ENCODE assay signal across 16 cellular contexts in genomic region chr1:3503525-3503886, GRCh38. TPM values are rescaled to one million over a fixed set of nuclear protein-coding genes. Genes with fewer than 3 reads are reported as not detected.
DNase-seq lines count a peak whose midpoint lies in the region; ATAC-seq, FAIRE-seq and TF ChIP-seq lines count a peak whose summit lies in the region.
"Had no signal": no experiment of that assay in that cellular context is flagged by ENCODE, and none has a peak within 500 bp of the region (broad histone marks: within the 10 kb centered on the region; RNA-seq: fewer than 3 reads in every experiment).

No MANE protein-coding gene starts in this region.

- dilution Hi-C loops in endothelial cell of umbilical vein (cut with MboI; ENCODE audit: extremely low pct_ligation_motif_present, low sequenced_read_pairs), result no loop called here

- H3K27me3 ChIP-seq in GM23248 (replicated peaks; ENCODE audit: insufficient read depth) (no peaks in the 10 kb centered on the region), endothelial cell of umbilical vein (ENCODE audit: control insufficient read depth in 2 of 2, insufficient read depth in 2 of 2, low read length in 2 of 2) (no peaks in the 10 kb centered on the region), skeletal muscle tissue (ENCODE audit: control insufficient read depth in 3 of 3, insufficient read depth in 3 of 3, low read length in 3 of 3) (no peaks in the 10 kb centered on the region)

- H3K27ac ChIP-seq in GM23248 (peak overlapping the region; percentile 92), RWPE1 (peak overlapping the region; percentile 87), endothelial cell of umbilical vein (ENCODE audit: insufficient read depth, low read depth, low read length) (peak overlapping the region; percentile 44), skeletal muscle tissue (ENCODE audit: low read depth, low read length) (peak overlapping the region; percentile 94)

- CTCF ChIA-PET in RWPE1 (lab: Yijun Ruan, JAX), result interaction anchor here (1.1 to 1.3 kb wide), 2 partner anchors 21 to 115 kb away, joined by 3 to 4 read pairs; no protein-coding TSS in a partner anchor
- CTCF ChIA-PET in endothelial cell of umbilical vein (lab: Charles Lee), result interaction anchor here (0.9 to 2.0 kb wide), 9 partner anchors 11 to 221 kb away, joined by 3 to 26 read pairs (median 6); no protein-coding TSS in a partner anchor
- CTCF ChIA-PET in HEK293T (lab: Yijun Ruan, JAX), result no interaction called here

- no peaks in the 10 kb centered on the region for H3F3A ChIP-seq in GM23248 (ENCODE audit: insufficient read depth)

- peaks cover 15% of the 10 kb centered on the region for H3K4me1 ChIP-seq in GM23248 (ENCODE audit: insufficient read depth)
- H3K4me1 ChIP-seq in endothelial cell of umbilical vein (ENCODE audit: control insufficient read depth, extremely low read depth, insufficient read depth, low read length), result peaks cover 10% of the 10 kb centered on the region
- peaks cover 19 to 42% (median 38%) of the 10 kb centered on the region in 3 donors for H3K4me1 ChIP-seq in skeletal muscle tissue (ENCODE audit: control insufficient read depth in 3 of 3, insufficient read depth in 3 of 3, low read length in 3 of 3)

- no peak for ATAC-seq in GM19351 (IDR thresholded peaks at IDR 0.05; ENCODE audit: unreplicated experiment)
- no peak for ATAC-seq in HG03175 (IDR thresholded peaks at IDR 0.05; ENCODE audit: unreplicated experiment)
- ATAC-seq: GM23338, HepG2 had no signal

- WGBS in GM23248 (ENCODE audit: low coverage in 1 of 2, low lambda C conversion rate in 2 of 2, missing lambda C conversion rate in 2 of 2), 2 experiments, result 95 to 96% methylated on average over 7 to 8 of the region's 8 CpGs

- H3K9me1 ChIP-seq in endothelial cell of umbilical vein (replicated peaks; ENCODE audit: control insufficient read depth, extremely low read depth, insufficient read depth, low read length), result no peaks in the 10 kb centered on the region

- intact Hi-C loops in endothelial cell of umbilical vein (cut with micrococcal nuclease), result no loop called here

- H3K9ac ChIP-seq in GM23248, result peak overlapping the region; percentile 75
- H3K9ac ChIP-seq in endothelial cell of umbilical vein (replicated peaks; ENCODE audit: extremely low read depth, insufficient read depth, low read length), result no peak overlapping the region
- H3K9ac ChIP-seq in skeletal muscle tissue (ENCODE audit: low read depth in 1 of 3, low read length in 3 of 3), result peak overlapping the region in 1 of 3 donors; percentile 45

- H3K36me3 ChIP-seq in GM23248 (ENCODE audit: low read depth) (no peaks in the 10 kb centered on the region), endothelial cell of umbilical vein (ENCODE audit: control insufficient read depth in 2 of 2, extremely low read depth in 1 of 2, insufficient read depth in 2 of 2, low read length in 2 of 2) (no peaks in the 10 kb centered on the region), skeletal muscle tissue (ENCODE audit: control insufficient read depth in 3 of 3, insufficient read depth in 3 of 3, low read length in 3 of 3) (no peaks in the 10 kb centered on the region)

- H2AFZ ChIP-seq in GM23248 (no peak overlapping the region), endothelial cell of umbilical vein (ENCODE audit: low read depth, low read length) (no peak overlapping the region)
- H2AFZ ChIP-seq: GM23338 had no signal

- no peak for TF ChIP-seq POLR2A in endothelial cell of umbilical vein (IDR thresholded peaks at IDR 0.05; ENCODE audit: low read depth, low read length)

- H3K9me3 ChIP-seq in GM23248 (ENCODE audit: low read depth), result no peaks in the 10 kb centered on the region
- H3K9me3 ChIP-seq in endothelial cell of umbilical vein (replicated peaks; ENCODE audit: control insufficient read depth, insufficient read depth, low read length), result no peaks in the 10 kb centered on the region
- H3K9me3 ChIP-seq in skeletal muscle tissue (ENCODE audit: control insufficient read depth in 3 of 3, low read length in 3 of 3), result no peaks in the 10 kb centered on the region

- POLR2A ChIA-PET in RWPE1 (lab: Yijun Ruan, JAX; ENCODE audit: low non-redundant PET), result no interaction called here
- POLR2A ChIA-PET in endothelial cell of umbilical vein (lab: Charles Lee), result no interaction called here
- POLR2A ChIA-PET in HEK293T (lab: Yijun Ruan, JAX), result no interaction called here

- no peak overlapping the region for H3K4me2 ChIP-seq in GM23248 (ENCODE audit: unreplicated experiment)
- no peak overlapping the region for H3K4me2 ChIP-seq in endothelial cell of umbilical vein (ENCODE audit: insufficient read depth, low read length)
- H3K4me2 ChIP-seq: GM23338 had no signal

- no peak for TF ChIP-seq CTCF in RWPE1 (conservative IDR thresholded peaks at IDR 0.05; ENCODE audit: low read depth)
- no peak for TF ChIP-seq CTCF in endothelial cell of umbilical vein (IDR thresholded peaks at IDR 0.05; ENCODE audit: extremely low read depth in 1 of 2, insufficient read depth in 1 of 2, low read depth in 1 of 2, low read length in 2 of 2)

- in situ Hi-C loops in GM23248 (cut with MboI), result no loop called here

- no peaks in the 10 kb centered on the region for H3K79me2 ChIP-seq in GM23248 (ENCODE audit: insufficient read depth)
- no peaks in the 10 kb centered on the region for H3K79me2 ChIP-seq in endothelial cell of umbilical vein (ENCODE audit: control insufficient read depth, insufficient read depth, low read length)

- no peaks in the 10 kb centered on the region for H3K9me2 ChIP-seq in GM23248 (ENCODE audit: insufficient read depth)

- DNase-seq in GM23248, result no peak
- no peak for DNase-seq in RWPE1 (ENCODE audit: low spot score)
- no peak for DNase-seq in endothelial cell of umbilical vein (ENCODE audit: low read depth, low spot score)
- DNase-seq in HEK293T (ENCODE audit: extremely low spot score), result no peak
- DNase-seq in DMS79 (lab: John Stamatoyannopoulos, UW), result no peak
- DNase-seq: CD4-positive, CD25-positive, alpha-beta regulatory T cell; MM.1S; NCI-H1417; NCI-H2029 treated with DMSO at 0.1 percent for 48 hours; NCI-H510A treated with DMSO at 0.1 percent for 48 hours had no signal

- FAIRE-seq in endothelial cell of umbilical vein (lab: Jason Lieb, UNC), result no peak
- FAIRE-seq: GM12892, HepG2 had no signal

- BruUV-seq in endothelial cell of umbilical vein (replicated peaks; lab: Mats Ljungman, UMichigan), result no TSS peak

- H3K4me3 ChIP-seq in GM23248 (no peak overlapping the region), endothelial cell of umbilical vein (replicated peaks in 1 of 3; ENCODE audit: insufficient read depth in 1 of 3, low read depth in 1 of 3, low read length in 3 of 3) (no peak overlapping the region), skeletal muscle tissue (ENCODE audit: low read length in 3 of 3) (no peak overlapping the region)
- H3K4me3 ChIP-seq: GM23338 had no signal

- H4K20me1 ChIP-seq in GM23248 (ENCODE audit: insufficient read depth) (no peaks in the 10 kb centered on the region), endothelial cell of umbilical vein (replicated peaks; ENCODE audit: control insufficient read depth, extremely low read depth, insufficient read depth, low read length) (no peaks in the 10 kb centered on the region)

TF ChIP-seq in endothelial cell of umbilical vein, 7 proteins besides CTCF, POLR2A, EP300 and RAD21:
- TF ChIP-seq EZH2 (IDR thresholded peaks at IDR 0.05; ENCODE audit: borderline replicate concordance, low read depth, low read length, severe bottlenecking), result no peak
- TF ChIP-seq GATA2 (IDR thresholded peaks at IDR 0.05; ENCODE audit: insufficient read depth, insufficient read length, low read depth, low read length), result no peak
- TF ChIP-seq MYC (IDR thresholded peaks at IDR 0.05; ENCODE audit: low read depth, low read length), result no peak
- TF ChIP-seq MAX (IDR thresholded peaks at IDR 0.05; ENCODE audit: insufficient read depth, insufficient read length), result no peak
- no peak for TF ChIP-seq FOS (IDR thresholded peaks at IDR 0.05; ENCODE audit: borderline replicate concordance, insufficient read depth, low read length)
- no peak for TF ChIP-seq JUN (IDR thresholded peaks at IDR 0.05; ENCODE audit: borderline replicate concordance, insufficient read depth, insufficient read length, low read depth)
- no peak for TF ChIP-seq POLR2AphosphoS5 (IDR thresholded peaks at IDR 0.05; ENCODE audit: insufficient read depth, low read depth, low read length)
TF ChIP-seq in endothelial cell of umbilical vein: peak in this region for 0.

TF ChIP-seq in HEK293T, 16 proteins besides CTCF, POLR2A, EP300 and RAD21:
- no peak for TF ChIP-seq L3MBTL2 (conservative IDR thresholded peaks at IDR 0.05)
- TF ChIP-seq FOXA1 (IDR thresholded peaks at IDR 0.05), result no peak
- no peak for TF ChIP-seq TARDBP (IDR thresholded peaks at IDR 0.05)
- no peak for TF ChIP-seq NFRKB (IDR thresholded peaks at IDR 0.05)
- no peak for TF ChIP-seq ZNF384 (IDR thresholded peaks at IDR 0.05)
- TF ChIP-seq LEF1 (IDR thresholded peaks at IDR 0.05; ENCODE audit: borderline replicate concordance), result no peak
- TF ChIP-seq HDGF (IDR thresholded peaks at IDR 0.05; ENCODE audit: borderline replicate concordance), result no peak
- TF ChIP-seq SP1 (IDR thresholded peaks at IDR 0.05), result no peak
- no peak for TF ChIP-seq SUZ12 (IDR thresholded peaks at IDR 0.05)
TF ChIP-seq in HEK293T: peak in this region for 0.

RNA-seq across cellular contexts. Expression of gene ARHGEF16, which starts 49.0 kb away (rescaled TPM):
- not detected in 2 replicates for total RNA-seq in GM23248 (2014; rRNA removed; shearing (Covaris generic))
- polyA plus RNA-seq in GM23248 (2016; fragmentation: Nextera tagmentation; extraction: Ambion mirVana) (not detected in 2 replicates), endothelial cell of umbilical vein (0.52 and 0.80 TPM in 2 replicates)
- total RNA-seq in endothelial cell of umbilical vein (0.51 and 1.3 TPM in 2 replicates), skeletal muscle tissue (0.52 TPM)
- polyA plus RNA-seq in endothelial cell of umbilical vein (2011; cell fraction: cytosol; rRNA removed), result 0.21 and 0.27 TPM in 2 replicates
- polyA plus RNA-seq in endothelial cell of umbilical vein (2011; cell fraction: nucleus; rRNA removed), result 0.75 and 0.87 TPM in 2 replicates
- polyA plus RNA-seq in endothelial cell of umbilical vein (2012), result 0.20 and 0.57 TPM in 2 replicates
- 0.13 TPM in 1 of 2 replicates, not detected in the other for polyA minus RNA-seq in endothelial cell of umbilical vein
- polyA minus RNA-seq in endothelial cell of umbilical vein (2011; cell fraction: cytosol; rRNA and poly(A)+ RNA removed), result 10.7 TPM
- 0.34 and 0.58 TPM in 2 replicates for polyA minus RNA-seq in endothelial cell of umbilical vein (2011; cell fraction: nucleus; rRNA and poly(A)+ RNA removed)
- total RNA-seq: CD4-positive, CD25-positive, alpha-beta regulatory T cell had no signal
- polyA plus RNA-seq: CD4-positive, CD25-positive, alpha-beta regulatory T cell had no signal

Comparison
In these comparisons a context has a peak if more than half of its experiments do, and no peak if none do; other contexts are left out.
1. H3K27ac ChIP-seq: peak in every context shown above with its lines; median percentile 94 in skeletal muscle tissue; 92 in GM23248; 87 in RWPE1; 44 in endothelial cell of umbilical vein.